9 cellular contexts compared by ENCODE assay signal in the genomic region with DNA sequence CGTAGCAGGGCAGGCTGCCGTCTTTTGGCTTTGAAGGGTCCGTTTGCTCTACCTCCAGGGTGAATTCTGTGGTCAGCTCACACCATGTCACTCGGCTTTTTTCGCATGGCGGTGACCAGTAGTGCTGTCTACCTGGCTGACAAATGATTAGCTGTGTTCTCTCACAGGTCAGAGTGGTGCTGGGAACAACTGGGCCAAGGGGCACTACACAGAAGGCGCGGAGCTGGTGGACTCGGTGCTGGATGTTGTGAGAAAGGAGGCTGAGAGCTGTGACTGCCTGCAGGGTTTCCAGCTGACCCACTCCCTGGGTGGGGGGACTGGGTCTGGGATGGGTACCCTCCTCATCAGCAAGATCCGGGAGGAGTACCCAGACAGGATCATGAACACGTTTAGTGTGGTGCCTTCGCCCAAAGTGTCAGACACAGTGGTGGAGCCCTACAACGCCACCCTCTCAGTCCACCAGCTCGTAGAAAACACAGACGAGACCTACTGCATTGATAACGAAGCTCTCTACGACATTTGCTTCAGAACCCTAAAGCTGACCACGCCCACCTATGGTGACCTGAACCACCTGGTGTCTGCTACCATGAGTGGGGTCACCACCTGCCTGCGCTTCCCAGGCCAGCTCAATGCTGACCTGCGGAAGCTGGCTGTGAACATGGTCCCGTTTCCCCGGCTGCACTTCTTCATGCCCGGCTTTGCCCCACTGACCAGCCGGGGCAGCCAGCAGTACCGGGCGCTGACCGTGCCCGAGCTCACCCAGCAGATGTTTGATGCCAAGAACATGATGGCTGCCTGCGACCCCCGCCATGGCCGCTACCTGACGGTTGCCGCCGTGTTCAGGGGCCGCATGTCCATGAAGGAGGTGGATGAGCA. TPM values are rescaled to one million over a fixed set of nuclear protein-coding genes. Genes with fewer than 3 reads are reported as not detected.
A peak's percentile ranks its signal among the peaks of the same experiment; 100 is the strongest.
DNase-seq lines count a peak whose midpoint lies in the region; ATAC-seq, FAIRE-seq and TF ChIP-seq lines count a peak whose summit lies in the region.
"Had no signal": no experiment of that assay in that cellular context is flagged by ENCODE, and none has a peak within 500 bp of the region (broad histone marks: within the 10 kb centered on the region; RNA-seq: fewer than 3 reads in every experiment).

No MANE protein-coding gene starts in this region.

- H3K4me1 ChIP-seq in astrocyte (ENCODE audit: insufficient read depth, low read length) (peaks cover 25% of the 10 kb centered on the region), thyroid gland (peaks cover 8 to 36% of the 10 kb centered on the region in 2 donors)

- TF ChIP-seq POLR2A in lower leg skin (IDR thresholded peaks at IDR 0.05) (no peak), thyroid gland (IDR thresholded peaks at IDR 0.05) (no peak)

- peak overlapping the region; percentile 82 for H3K4me3 Mint-ChIP-seq in activated CD8-positive, alpha-beta memory T cell treated with anti-CD3 and anti-CD28 coated beads, Interleukin-2, amount 10 ng/mL, durations not matched to agents 7 days and 5 days
- H3K4me3 Mint-ChIP-seq in astrocyte (ENCODE audit: unreplicated experiment), result peak overlapping the region; percentile 94

- peaks cover 53% of the 10 kb centered on the region for H4K20me1 ChIP-seq in astrocyte (ENCODE audit: insufficient read depth, low read length)

- H3K27me3 ChIP-seq in astrocyte (ENCODE audit: insufficient read depth, low read length) (no peaks in the 10 kb centered on the region), thyroid gland (no peaks in the 10 kb centered on the region)

- intact Hi-C loops in lower leg skin (cut with DNase I; ENCODE audit: low total_unique reads) (no loop called here), thyroid gland (cut with DNase I) (no loop called here)

- H2AFZ ChIP-seq in astrocyte (ENCODE audit: low read depth, low read length), result no peak overlapping the region

- peak overlapping the region; percentile 82 for H3K4me3 ChIP-seq in astrocyte (ENCODE audit: insufficient read depth, low read depth, low read length)
- H3K4me3 ChIP-seq in lower leg skin (ENCODE audit: low read depth, poor library complexity, severe bottlenecking), result peak overlapping the region; percentile 73
- H3K4me3 ChIP-seq in thyroid gland (replicated peaks in 1 of 3), result peak overlapping the region in 2 of 3 donors; percentile 71 to 72

- DNase-seq in activated CD8-positive, alpha-beta memory T cell treated with anti-CD3 and anti-CD28 coated beads, Interleukin-2, amount 10 ng/mL, durations not matched to agents 7 days and 5 days, result peak; percentile 58
- no peak for DNase-seq in activated CD8-positive, alpha-beta memory T cell treated with anti-CD3 and anti-CD28 coated beads for 24 hours
- no peak for DNase-seq in astrocyte (ENCODE audit: low read depth)
- DNase-seq in lower leg skin (ENCODE audit: low spot score in 2 of 2), result no peak
- no peak for DNase-seq in thyroid gland
- no peak for DNase-seq in KBM-7
- DNase-seq in DMS153 treated with DMSO at 0.1 percent for 48 hours (lab: John Stamatoyannopoulos, UW; ENCODE audit: unreplicated experiment), result no peak

- in situ Hi-C loops in KBM-7 (cut with MboI; ENCODE audit: low pct_unique_long_range_greater_than_20kb, low sequenced_read_pairs), result no loop called here

- peaks cover 31% of the 10 kb centered on the region for H3K4me1 Mint-ChIP-seq in activated CD8-positive, alpha-beta memory T cell treated with anti-CD3 and anti-CD28 coated beads, Interleukin-2, amount 10 ng/mL, durations not matched to agents 7 days and 5 days
- peaks cover 19% of the 10 kb centered on the region for H3K4me1 Mint-ChIP-seq in astrocyte (ENCODE audit: low read depth, unreplicated experiment)

- no peaks in the 10 kb centered on the region for H3K9me3 Mint-ChIP-seq in activated CD8-positive, alpha-beta memory T cell treated with anti-CD3 and anti-CD28 coated beads, Interleukin-2, amount 10 ng/mL, durations not matched to agents 7 days and 5 days (ENCODE audit: low read depth)
- no peaks in the 10 kb centered on the region for H3K9me3 Mint-ChIP-seq in astrocyte (ENCODE audit: unreplicated experiment)

- H3K9me3 ChIP-seq in astrocyte (ENCODE audit: insufficient read depth, low read depth, low read length) (no peaks in the 10 kb centered on the region), thyroid gland (no peaks in the 10 kb centered on the region)

- H3K27me3 Mint-ChIP-seq in activated CD8-positive, alpha-beta memory T cell treated with anti-CD3 and anti-CD28 coated beads, Interleukin-2, amount 10 ng/mL, durations not matched to agents 7 days and 5 days, result no peaks in the 10 kb centered on the region
- H3K27me3 Mint-ChIP-seq in astrocyte (ENCODE audit: low read depth, unreplicated experiment), result no peaks in the 10 kb centered on the region

- H3K27ac Mint-ChIP-seq in activated CD8-positive, alpha-beta memory T cell treated with anti-CD3 and anti-CD28 coated beads, Interleukin-2, amount 10 ng/mL, durations not matched to agents 7 days and 5 days, result peak overlapping the region; percentile 66
- peak overlapping the region; percentile 75 for H3K27ac Mint-ChIP-seq in astrocyte (ENCODE audit: unreplicated experiment)

- H3K4me2 ChIP-seq in astrocyte (ENCODE audit: low read length), result peak overlapping the region; percentile 90

- WGBS in lower leg skin, 2 donors, result 66 to 78% methylated on average over 32 to 35 of the region's 35 CpGs
- WGBS in thyroid gland, 2 donors, result 84 to 85% methylated on average over 30 to 35 of the region's 35 CpGs

- FAIRE-seq in astrocyte (lab: Jason Lieb, UNC), result no peak
- FAIRE-seq: HTR-8/SVneo had no signal

- H3K79me2 ChIP-seq in astrocyte (ENCODE audit: insufficient read depth, low read length), result peaks cover 54% of the 10 kb centered on the region

- H3K9ac ChIP-seq in astrocyte (ENCODE audit: low read length), result peak overlapping the region; percentile 88

- peak overlapping the region; percentile 70 for H3K27ac ChIP-seq in astrocyte (ENCODE audit: low read depth, low read length)
- H3K27ac ChIP-seq in thyroid gland, result peak overlapping the region in 1 of 3 donors; percentile 66

- TF ChIP-seq CTCF in astrocyte (IDR thresholded peaks at IDR 0.05; ENCODE audit: insufficient read depth, low read depth, low read length), result no peak
- no peak for TF ChIP-seq CTCF in lower leg skin (IDR thresholded peaks at IDR 0.05)
- no peak for TF ChIP-seq CTCF in thyroid gland (IDR thresholded peaks at IDR 0.05)

- ATAC-seq in activated CD8-positive, alpha-beta memory T cell treated with anti-CD3 and anti-CD28 coated beads, Interleukin-2, amount 10 ng/mL, durations not matched to agents 7 days and 5 days, result no peak
- no peak for ATAC-seq in GM19035 (IDR thresholded peaks at IDR 0.05; ENCODE audit: unreplicated experiment)

- H3K36me3 Mint-ChIP-seq in activated CD8-positive, alpha-beta memory T cell treated with anti-CD3 and anti-CD28 coated beads, Interleukin-2, amount 10 ng/mL, durations not matched to agents 7 days and 5 days, result peaks cover 21% of the 10 kb centered on the region
- peaks cover 8% of the 10 kb centered on the region for H3K36me3 Mint-ChIP-seq in astrocyte (ENCODE audit: low read depth, unreplicated experiment)

- CTCF ChIA-PET in activated CD8-positive, alpha-beta memory T cell treated with anti-CD3 and anti-CD28 coated beads, Interleukin-2, amount 10 ng/mL, durations not matched to agents 7 days and 5 days (lab: Charles Lee), result interaction anchor here (1.0 to 6.1 kb wide), 5 partner anchors 12 to 213 kb away, joined by 3 to 46 read pairs (median 3); a partner anchor contains a TSS

- H3K36me3 ChIP-seq in astrocyte (ENCODE audit: insufficient read depth, low read length) (peaks cover 9% of the 10 kb centered on the region), thyroid gland (peaks cover 16 to 18% of the 10 kb centered on the region in 2 donors)

RNA-seq across cellular contexts. Expression of a gene that starts 1.5 kb away (rescaled TPM):
- total RNA-seq in activated CD8-positive, alpha-beta memory T cell treated with anti-CD3 and anti-CD28 coated beads, Interleukin-2, amount 10 ng/mL, durations not matched to agents 7 days and 5 days, result 100 to 1,000 TPM; 353 to 375 TPM
- total RNA-seq in astrocyte (188 and 218 TPM in 2 replicates), lower leg skin (100 to 1,000 TPM; 317 to 604 (median 408) TPM), thyroid gland (100 to 1,000 TPM; 181 to 757 (median 487) TPM)

RNA-seq across cellular contexts. Expression of a gene that starts 8.5 kb away (rescaled TPM):
- not detected for total RNA-seq in activated CD8-positive, alpha-beta memory T cell treated with anti-CD3 and anti-CD28 coated beads, Interleukin-2, amount 10 ng/mL, durations not matched to agents 7 days and 5 days
- total RNA-seq in astrocyte, result not detected in 2 replicates
- not detected for total RNA-seq in lower leg skin
- total RNA-seq in thyroid gland, result not detected

RNA-seq across cellular contexts. Expression of a gene that starts 11.9 kb away (rescaled TPM):
- total RNA-seq in activated CD8-positive, alpha-beta memory T cell treated with anti-CD3 and anti-CD28 coated beads, Interleukin-2, amount 10 ng/mL, durations not matched to agents 7 days and 5 days, result not detected
- total RNA-seq in astrocyte, result 0.09 TPM in 1 of 2 replicates, not detected in the other
- total RNA-seq in lower leg skin, result 1 to 10 TPM in 1 of 4 donors, not detected in 3; 1.6 TPM
- total RNA-seq in thyroid gland, result under 1 TPM in 1 of 4 donors, not detected in 3; 0.33 TPM

RNA-seq across cellular contexts. Expression of a gene that starts 12.6 kb away (rescaled TPM):
- total RNA-seq in activated CD8-positive, alpha-beta memory T cell treated with anti-CD3 and anti-CD28 coated beads, Interleukin-2, amount 10 ng/mL, durations not matched to agents 7 days and 5 days, result 10 to 100 TPM; 70.8 to 75.3 TPM
- total RNA-seq in astrocyte (45.8 and 48.9 TPM in 2 replicates), lower leg skin (10 to 100 TPM; 40.7 to 52.7 (median 49.9) TPM), thyroid gland (10 to 100 TPM; 29.8 to 39.1 (median 32.4) TPM)

RNA-seq across cellular contexts. Expression of a gene that starts 15.3 kb away (rescaled TPM):
- total RNA-seq in activated CD8-positive, alpha-beta memory T cell treated with anti-CD3 and anti-CD28 coated beads, Interleukin-2, amount 10 ng/mL, durations not matched to agents 7 days and 5 days, result not detected
- 0.17 TPM in 1 of 2 replicates, not detected in the other for total RNA-seq in astrocyte
- total RNA-seq in lower leg skin, result 1 to 10 TPM in 2 of 4 donors, under 1 TPM in 1, not detected in 1; 0.25 to 3.2 (median 2.4) TPM
- total RNA-seq in thyroid gland, result under 1 TPM in 2 of 4 donors, not detected in 2; 0.33 to 0.81 TPM
